In genomic region chr5:125607018-125607417, GRCh38 we compare ENCODE assay signal across 26 cellular contexts.
A peak's percentile ranks its signal among the peaks of the same experiment; 100 is the strongest.
DNase-seq lines count a peak whose midpoint lies in the region; ATAC-seq and TF ChIP-seq lines count a peak whose summit lies in the region.
"Had no signal": no experiment of that assay in that cellular context is flagged by ENCODE, and none has a peak within 500 bp of the region (broad histone marks: within the 10 kb centered on the region; RNA-seq: fewer than 3 reads in every experiment).

No MANE protein-coding gene starts in this region.

- peak; percentile 24 for DNase-seq in SKM-1 treated with dmso at 0.1 percent for 144 hours (lab: John Stamatoyannopoulos, UW; ENCODE audit: unreplicated experiment)
- no peak for DNase-seq in SKM-1 (lab: John Stamatoyannopoulos, UW; ENCODE audit: unreplicated experiment)
- DNase-seq in astrocyte of the hippocampus (ENCODE audit: low read depth, low spot score), result peak; percentile 51
- peak; percentile 18 to 26 for DNase-seq in foreskin fibroblast
- no peak for DNase-seq in GM19238 (ENCODE audit: insufficient read length, low spot score)
- DNase-seq in NCI-H748 treated with DMSO at 0.1 percent for 48 hours (lab: John Stamatoyannopoulos, UW), result no peak
- DNase-seq: activated CD4-positive, alpha-beta T cell treated with anti-CD3 and anti-CD28 coated beads for 48 hours; activated naive CD4-positive, alpha-beta T cell treated with anti-CD3 and anti-CD28 coated beads, Interleukin-2, amount 10 ng/mL, durations not matched to agents 7 days and 5 days; activated T-cell treated with anti-CD3 and anti-CD28 coated beads, Interleukin-2, amount 50 U/mL, for 72 hours; anterior cingulate cortex; DMS79 treated with DMSO at 0.1 percent for 48 hours; endodermal cell; HCEC 1CT; heart right ventricle; MM.1S; naive thymus-derived CD4-positive, alpha-beta T cell; NCI-H1694 treated with DMSO at 0.1 percent for 48 hours; NCI-H774; PC-3; SHP77 treated with DMSO at 0.1 percent for 48 hours; stimulated activated CD4-positive, alpha-beta T cell treated with anti-CD3 and anti-CD28 coated beads, Interleukin-12 subunit alpha, Interleukin-12 subunit beta, amount 100 ng/mL, for 4 hours; stimulated activated CD4-positive, alpha-beta T cell treated with anti-CD3 and anti-CD28 coated beads, Interleukin-4, amount 100 ng/mL, for 4 hours; T-cell; tibial artery had no signal

- TF ChIP-seq CTCF in foreskin fibroblast (IDR thresholded peaks at IDR 0.05; ENCODE audit: low read depth, low read length), result no peak

- no peak overlapping the region for H3K4me3 ChIP-seq in foreskin fibroblast (ENCODE audit: low read depth in 1 of 2, low read length in 2 of 2)
- H3K4me3 ChIP-seq: heart right ventricle, tibial artery had no signal

- no peak for ATAC-seq in GM19324 (IDR thresholded peaks at IDR 0.05; ENCODE audit: low FRiP score, unreplicated experiment)
- ATAC-seq in GM18498 (IDR thresholded peaks at IDR 0.05; ENCODE audit: unreplicated experiment), result no peak
- ATAC-seq: activated T-cell treated with anti-CD3 and anti-CD28 coated beads, Interleukin-2, amount 50 U/mL, for 72 hours; naive thymus-derived CD4-positive, alpha-beta T cell; PC-3; T-cell had no signal

Comparison
In these comparisons a context has a peak if more than half of its experiments do, and no peak if none do; other contexts are left out.
1. DNase-seq: peak in SKM-1 treated with dmso at 0.1 percent for 144 hours (single experiment), astrocyte of the hippocampus (single experiment) and foreskin fibroblast (2 of 2); none in SKM-1 (single experiment), GM19238 (single experiment) and NCI-H748 treated with DMSO at 0.1 percent for 48 hours (single experiment).